17 cellular contexts compared by ENCODE assay signal in genomic region chr6:164167873-164168405, GRCh38.
"Had no signal": no experiment of that assay in that cellular context is flagged by ENCODE, and none has a peak within 500 bp of the region (broad histone marks: within the 10 kb centered on the region; RNA-seq: fewer than 3 reads in every experiment).

No MANE protein-coding gene starts in this region.

- H3K9me3 Mint-ChIP-seq: activated T-helper 17 cell treated with anti-CD3 and anti-CD28 coated beads, Interleukin-2, amount 50 U/mL, for 72 hours had no signal

- H3K36me3 ChIP-seq: left lung, stomach, thoracic aorta, upper lobe of right lung had no signal

- H3K4me3 Mint-ChIP-seq: activated T-helper 17 cell treated with anti-CD3 and anti-CD28 coated beads, Interleukin-2, amount 50 U/mL, for 72 hours; effector memory CD8-positive, alpha-beta T cell; nephron progenitor cell had no signal

- H3K4me2 ChIP-seq: hepatocyte had no signal

- H3K4me1 Mint-ChIP-seq: activated T-helper 17 cell treated with anti-CD3 and anti-CD28 coated beads, Interleukin-2, amount 50 U/mL, for 72 hours had no signal

- H3K79me2 ChIP-seq: hepatocyte had no signal

- H3K4me1 ChIP-seq: left lung, stomach, upper lobe of right lung had no signal

- H3K9me3 ChIP-seq: stomach, thoracic aorta, upper lobe of right lung had no signal

- H3K4me3 ChIP-seq: hepatocyte, left lung, stomach, thoracic aorta, upper lobe of right lung had no signal

- H3K27ac Mint-ChIP-seq: activated T-helper 17 cell treated with anti-CD3 and anti-CD28 coated beads, Interleukin-2, amount 50 U/mL, for 72 hours; effector memory CD8-positive, alpha-beta T cell; nephron progenitor cell had no signal

- ATAC-seq: activated T-helper 17 cell treated with anti-CD3 and anti-CD28 coated beads, Interleukin-2, amount 50 U/mL, for 72 hours; effector memory CD8-positive, alpha-beta T cell; left lung; upper lobe of right lung had no signal

- DNase-seq: activated CD4-positive, CD25-positive, alpha-beta regulatory T cell treated with anti-CD3 and anti-CD28 coated beads, Interleukin-2, amount 50 U/mL, for 72 hours; activated naive CD4-positive, alpha-beta T cell treated with Interleukin-2 at 50 U/mL for 16 hours; activated T-cell treated with anti-CD3 and anti-CD28 coated beads for 4 hours; aorta; cerebellar nuclear complex; effector memory CD8-positive, alpha-beta T cell; left lung; nephron progenitor cell; stimulated activated CD4-positive, alpha-beta T cell treated with anti-CD3 and anti-CD28 coated beads, Interleukin-12 subunit alpha, Interleukin-12 subunit beta, amount 100 ng/mL, for 4 hours; stimulated activated CD4-positive, alpha-beta T cell treated with anti-CD3 and anti-CD28 coated beads, Interleukin-2, amount 100 ng/mL, for 24 hours; stomach; T-helper 1 cell; upper lobe of right lung had no signal

- H3K27me3 ChIP-seq: hepatocyte, left lung, stomach, upper lobe of right lung had no signal

- H2AFZ ChIP-seq: hepatocyte had no signal

- H3K27ac ChIP-seq: epithelial cell of prostate, hepatocyte, left lung, stomach, thoracic aorta, upper lobe of right lung had no signal

- H3K27me3 Mint-ChIP-seq: activated T-helper 17 cell treated with anti-CD3 and anti-CD28 coated beads, Interleukin-2, amount 50 U/mL, for 72 hours had no signal
